ENCODE assay signal across 8 cellular contexts in genomic region chr16:2428051-2428786, GRCh38. TPM values are rescaled to one million over a fixed set of nuclear protein-coding genes. Genes with fewer than 3 reads are reported as not detected.
A peak's percentile ranks its signal among the peaks of the same experiment; 100 is the strongest.
DNase-seq lines count a peak whose midpoint lies in the region; ATAC-seq and TF ChIP-seq lines count a peak whose summit lies in the region.

No MANE protein-coding gene starts in this region.

- TF ChIP-seq CTCF in Panc1 (IDR thresholded peaks at IDR 0.05) (peak; percentile 41), colonic mucosa (IDR thresholded peaks at IDR 0.05) (peak; percentile 20), transverse colon (IDR thresholded peaks at IDR 0.05) (peak; percentile 18 to 40 (median 33))

- TF ChIP-seq EP300 in transverse colon (IDR thresholded peaks at IDR 0.05; ENCODE audit: low read depth) = no peak

- WGBS in transverse colon (ENCODE audit: low coverage in 1 of 2), 2 donors = 30 to 89% methylated on average over 4 to 23 of the region's 28 CpGs

- TSS peak; percentile 87 for BruUV-seq in Panc1 (replicated peaks; lab: Mats Ljungman, UMichigan)

- H3K36me3 ChIP-seq in HAP-1 (replicated peaks) = peaks cover 34% of the 10 kb centered on the region
- peaks cover 16% of the 10 kb centered on the region for H3K36me3 ChIP-seq in Panc1 (ENCODE audit: control insufficient read depth, insufficient read depth, low read length)
- no peaks in the 10 kb centered on the region for H3K36me3 ChIP-seq in colonic mucosa
- no peaks in the 10 kb centered on the region for H3K36me3 ChIP-seq in transverse colon

- no peaks in the 10 kb centered on the region for H3K27me3 ChIP-seq in HAP-1 (ENCODE audit: low read depth)
- no peaks in the 10 kb centered on the region for H3K27me3 ChIP-seq in Panc1 (ENCODE audit: control insufficient read depth, insufficient read depth, low read length)
- no peaks in the 10 kb centered on the region for H3K27me3 ChIP-seq in colonic mucosa
- no peaks in the 10 kb centered on the region for H3K27me3 ChIP-seq in transverse colon

- H3K9me3 ChIP-seq in HAP-1 (no peaks in the 10 kb centered on the region), Panc1 (ENCODE audit: control insufficient read depth, insufficient read depth, low read depth, low read length) (no peaks in the 10 kb centered on the region), colonic mucosa (no peaks in the 10 kb centered on the region), transverse colon (no peaks in the 10 kb centered on the region)

- in situ Hi-C loops in HAP-1 (cut with MboI; ENCODE audit: low sequenced_read_pairs) (no loop called here), Panc1 (cut with HindIII; ENCODE audit: low pct_unique_long_range_greater_than_20kb, low sequenced_read_pairs) (no loop called here), transverse colon (cut with MboI; ENCODE audit: low pct_ligation_motif_present in 1 of 4, low pct_unique_long_range_greater_than_20kb in 1 of 4, low sequenced_read_pairs in 3 of 4) (loop anchor here in 1 of 4 donors (25.0 kb wide), 1 partner anchor 159 kb away; no protein-coding TSS in a partner anchor)

- TF ChIP-seq POLR2A in transverse colon (IDR thresholded peaks at IDR 0.05) = no peak

- DNase-seq in ELF-1 (ENCODE audit: low read depth, low spot score) (peak; percentile 74), HAP-1 (ENCODE audit: low spot score in 2 of 2) (peak in 1 of 2 experiments; percentile 47), Panc1 (ENCODE audit: low read depth, low spot score) (no peak), colonic mucosa (peak; percentile 58), lung microvascular endothelial cell (ENCODE audit: low read depth in 2 of 2) (peak; percentile 33 to 37), transverse colon (peak; percentile 58), SIG-M5 (lab: John Stamatoyannopoulos, UW) (no peak)

- ATAC-seq in Panc1 (peak; percentile 27), HG03439 (IDR thresholded peaks at IDR 0.05; ENCODE audit: unreplicated experiment) (no peak)

- H3K4me3 ChIP-seq in HAP-1 = peak overlapping the region; percentile 89
- H3K4me3 ChIP-seq in Panc1 (ENCODE audit: low read depth in 2 of 2, low read length in 2 of 2) = peak overlapping the region; percentile 76 to 80
- peak overlapping the region; percentile 81 for H3K4me3 ChIP-seq in colonic mucosa
- H3K4me3 ChIP-seq in transverse colon = peak overlapping the region in 3 of 4 donors; percentile 76 to 93 (median 80)

- CTCF ChIA-PET in Panc1 (lab: Charles Lee) = interaction anchor here (0.7 to 1.0 kb wide), 3 partner anchors 12 to 49 kb away, joined by 3 to 4 read pairs (median 3); no protein-coding TSS in a partner anchor

- H3K4me1 ChIP-seq in HAP-1 (peaks cover 18% of the 10 kb centered on the region), Panc1 (ENCODE audit: control insufficient read depth, insufficient read depth, low read length) (peaks cover 19% of the 10 kb centered on the region), colonic mucosa (peaks cover 7% of the 10 kb centered on the region), transverse colon (peaks cover 4 to 20% (median 18%) of the 10 kb centered on the region in 4 donors)

- H3K27ac ChIP-seq in Panc1 (ENCODE audit: low read length) (peak overlapping the region; percentile 91), colonic mucosa (peak overlapping the region; percentile 49), transverse colon (peak overlapping the region; percentile 76 to 82 (median 80))

- intact Hi-C loops in Panc1 (cut with micrococcal nuclease; ENCODE audit: unreplicated experiment) = no loop called here
- intact Hi-C loops in colonic mucosa (cut with DNase I) = loop anchor here (5.0 kb wide), 1 partner anchor 86 kb away; the partner anchor contains the start of gene ABCA3
- intact Hi-C loops in transverse colon (cut with DNase I; ENCODE audit: low total_unique reads) = loop anchor here (5.0 kb wide), 1 partner anchor 86 kb away; the partner anchor contains the start of gene ABCA3

- peak overlapping the region; percentile 76 to 85 for H3K9ac ChIP-seq in colonic mucosa (ENCODE audit: low read depth in 2 of 2, low read length in 2 of 2)

- POLR2A ChIA-PET in Panc1 (lab: Charles Lee) = interaction anchor here (0.6 to 0.7 kb wide), 2 partner anchors 15 to 468 kb away, joined by 4 to 23 read pairs; no protein-coding TSS in a partner anchor

RNA-seq across cellular contexts. Expression of gene CCNF, which starts 1.0 kb away (rescaled TPM):
- total RNA-seq in Panc1 (2021; ENCODE audit: unreplicated experiment) (35.8 TPM), colonic mucosa (10 to 100 TPM in 1 of 2 donors, 1 to 10 TPM in 1; 8.6 to 38.2 TPM), lung microvascular endothelial cell (7.7 and 15.0 TPM in 2 replicates), transverse colon (10 to 100 TPM in 1 of 4 donors, 1 to 10 TPM in 2, under 1 TPM in 1; 0.75 to 24.9 (median 2.3) TPM)
- 17.6 TPM for polyA plus RNA-seq in Panc1 (2012; ENCODE audit: insufficient read length)

RNA-seq across cellular contexts. Expression of gene TEDC2, which starts 31.7 kb away (rescaled TPM):
- 25.0 TPM for total RNA-seq in Panc1 (2021; ENCODE audit: unreplicated experiment)
- 18.1 TPM for polyA plus RNA-seq in Panc1 (2012; ENCODE audit: insufficient read length)
- 10 to 100 TPM in 1 of 2 donors, 1 to 10 TPM in 1; 2.4 to 24.0 TPM for total RNA-seq in colonic mucosa
- 2.6 and 3.3 TPM in 2 replicates for total RNA-seq in lung microvascular endothelial cell
- 1 to 10 TPM in 2 of 4 donors, not detected in 2; 1.4 to 2.3 TPM for total RNA-seq in transverse colon

RNA-seq across cellular contexts. Expression of gene NTN3, which starts 42.9 kb away (rescaled TPM):
- 3.2 TPM for total RNA-seq in Panc1 (2021; ENCODE audit: unreplicated experiment)
- 2.3 TPM for polyA plus RNA-seq in Panc1 (2012; ENCODE audit: insufficient read length)
- total RNA-seq in colonic mucosa = not detected
- total RNA-seq in lung microvascular endothelial cell = under 0.01 TPM in 2 replicates
- not detected for total RNA-seq in transverse colon

RNA-seq across cellular contexts. Expression of gene TBC1D24, which starts 46.7 kb away (rescaled TPM):
- total RNA-seq in Panc1 (2021; ENCODE audit: unreplicated experiment) (26.7 TPM), colonic mucosa (10 to 100 TPM in 1 of 2 donors, 1 to 10 TPM in 1; 8.4 to 15.8 TPM), lung microvascular endothelial cell (5.0 and 6.3 TPM in 2 replicates), transverse colon (10 to 100 TPM in 2 of 4 donors, 1 to 10 TPM in 2; 8.3 to 19.3 (median 11.6) TPM)
- 15.9 TPM for polyA plus RNA-seq in Panc1 (2012; ENCODE audit: insufficient read length)

Comparison
In these comparisons a context has a peak if more than half of its experiments do, and no peak if none do; other contexts are left out.
1. DNase-seq: peak in ELF-1 (single experiment), colonic mucosa (single experiment), lung microvascular endothelial cell (2 of 2) and transverse colon (single experiment); none in Panc1 (single experiment) and SIG-M5 (single experiment).
2. Peak in every context shown above with its lines, with median percentiles within 50 percentile points of each other: H3K4me3 ChIP-seq, H3K27ac ChIP-seq and CTCF ChIP-seq.